In genomic region chr15:78083687-78084358, GRCh38 we compare ENCODE assay signal across 1 cellular context.
TF ChIP-seq lines count a peak whose summit lies in the region.

No MANE protein-coding gene starts in this region.

TF ChIP-seq in GM23338, 12 proteins besides CTCF, POLR2A, EP300 and RAD21 (continued from another document):
- TF ChIP-seq ETS1 (IDR thresholded peaks at IDR 0.05) (no peak), NANOG (IDR thresholded peaks at IDR 0.05; ENCODE audit: borderline replicate concordance) (no peak), EZH2 (IDR thresholded peaks at IDR 0.05; ENCODE audit: low read depth, unreplicated experiment) (no peak), JUNB (IDR thresholded peaks at IDR 0.05; ENCODE audit: unreplicated experiment) (no peak)
